ENCODE assay signal across 10 cellular contexts in genomic region chr4:110059556-110060191, GRCh38.
DNase-seq lines count a peak whose midpoint lies in the region; ATAC-seq and TF ChIP-seq lines count a peak whose summit lies in the region.
"Had no signal": no experiment of that assay in that cellular context is flagged by ENCODE, and none has a peak within 500 bp of the region (broad histone marks: within the 10 kb centered on the region; RNA-seq: fewer than 3 reads in every experiment).

No MANE protein-coding gene starts in this region.

- peak overlapping the region; percentile 33 for H3K4me2 ChIP-seq in Loucy (ENCODE audit: low read depth, low read length, poor library complexity, severe bottlenecking)

- H3K27ac ChIP-seq in WERI-Rb-1: no peak overlapping the region
- H3K27ac ChIP-seq: SK-N-MC had no signal

- ATAC-seq in GM18517 (IDR thresholded peaks at IDR 0.05; ENCODE audit: unreplicated experiment): peak; percentile 84
- peak; percentile 80 for ATAC-seq in GM21825 (IDR thresholded peaks at IDR 0.05; ENCODE audit: unreplicated experiment)
- peak; percentile 85 for ATAC-seq in left colon

- peaks cover 3% of the 10 kb centered on the region for H4K20me1 ChIP-seq in Loucy (ENCODE audit: insufficient read depth, low read length, poor library complexity, severe bottlenecking)

- TF ChIP-seq CTCF in Loucy (conservative IDR thresholded peaks at IDR 0.05; ENCODE audit: low read length) (no peak), WERI-Rb-1 (IDR thresholded peaks at IDR 0.05; ENCODE audit: low read depth, low read length) (no peak)

- intact Hi-C loops in left colon (cut with DNase I, micrococcal nuclease): loop anchor here in 1 of 2 donors (5.0 kb wide), 1 partner anchor 458 kb away; no protein-coding TSS in a partner anchor

- H3F3A ChIP-seq in Loucy (ENCODE audit: low read depth): no peaks in the 10 kb centered on the region

- peaks cover 3% of the 10 kb centered on the region for H3K79me2 ChIP-seq in Loucy (ENCODE audit: insufficient read depth, low read length)

- H3K4me3 ChIP-seq in Loucy (ENCODE audit: low read length, poor library complexity, severe bottlenecking) (no peak overlapping the region), WERI-Rb-1 (ENCODE audit: low read depth, low read length) (no peak overlapping the region)
- H3K4me3 ChIP-seq: lung, SK-N-MC had no signal

- H3K4me1 ChIP-seq in Loucy (ENCODE audit: insufficient read depth, low read length, poor library complexity, severe bottlenecking): peaks cover 30% of the 10 kb centered on the region

- H2AFZ ChIP-seq in Loucy (ENCODE audit: low read length): no peak overlapping the region

- H3K9me2 ChIP-seq in Loucy (replicated peaks; ENCODE audit: low read depth, low read length): no peaks in the 10 kb centered on the region

- no peaks in the 10 kb centered on the region for H3K27me3 ChIP-seq in Loucy (ENCODE audit: insufficient read depth, low read length, poor library complexity, severe bottlenecking)
- no peaks in the 10 kb centered on the region for H3K27me3 ChIP-seq in WERI-Rb-1 (ENCODE audit: insufficient read depth, low read depth, severe bottlenecking)

- peaks cover 14% of the 10 kb centered on the region; the same call in 1 of the 2 replicates for H3K36me3 ChIP-seq in Loucy (ENCODE audit: insufficient read depth, low read length)
- H3K36me3 ChIP-seq in WERI-Rb-1: 0 out of 2 replicates have a peak, but pooled peaks cover 4% of the 10 kb centered on the region

- H3K9ac ChIP-seq in Loucy (ENCODE audit: low read depth, low read length, poor library complexity, severe bottlenecking): no peak overlapping the region

- H3K9me3 ChIP-seq in Loucy (ENCODE audit: insufficient read depth, low read depth, low read length): no peaks in the 10 kb centered on the region
- H3K9me3 ChIP-seq in WERI-Rb-1 (ENCODE audit: severe bottlenecking): no peaks in the 10 kb centered on the region

- DNase-seq in left colon: no peak
- DNase-seq in OCI-M2 (lab: John Stamatoyannopoulos, UW; ENCODE audit: unreplicated experiment): no peak
- no peak for DNase-seq in stimulated activated CD8-positive, alpha-beta memory T cell treated with anti-CD3 and anti-CD28 coated beads, Interleukin-4, amount 100 ng/mL, for 48 hours
- no peak for DNase-seq in WERI-Rb-1
- DNase-seq in NCI-H1417 treated with DMSO at 0.1 percent for 48 hours (lab: John Stamatoyannopoulos, UW): no peak
